ENCODE assay signal across 8 cellular contexts in the genomic region with DNA sequence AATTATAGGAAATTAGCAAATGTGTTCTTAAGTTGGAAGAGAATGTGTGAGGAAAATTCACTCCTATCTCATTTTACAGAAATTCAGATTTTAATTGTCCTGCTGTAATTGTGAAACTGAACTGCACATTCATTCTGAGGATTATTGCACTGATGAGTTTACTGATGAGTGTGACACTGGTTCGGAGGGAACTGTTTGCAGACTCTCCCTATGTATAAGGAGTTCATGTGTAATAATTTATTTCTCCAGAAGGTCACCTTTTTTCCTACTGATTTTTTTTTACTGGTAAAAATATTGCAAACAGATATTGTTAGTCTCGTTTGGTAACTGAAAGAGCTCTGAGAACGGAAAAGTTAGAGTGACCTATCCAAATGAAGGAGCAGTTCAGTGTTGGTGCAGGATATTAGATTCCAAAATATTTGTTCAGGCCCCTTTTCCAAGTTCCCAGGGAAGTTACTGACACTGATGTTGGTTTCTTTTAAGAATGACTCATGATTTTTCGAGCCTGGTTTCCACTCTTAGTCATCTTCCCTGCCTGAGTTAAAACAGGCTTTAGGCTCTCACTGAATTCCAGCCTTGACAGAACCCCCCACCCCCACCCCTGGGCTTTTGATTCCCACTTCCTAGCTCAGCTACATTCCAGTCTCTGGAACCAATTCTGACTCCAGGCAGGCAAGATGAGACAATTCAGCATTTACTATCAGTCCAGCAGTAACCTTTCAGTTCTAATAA. TPM values are rescaled to one million over a fixed set of nuclear protein-coding genes. Genes with fewer than 3 reads are reported as not detected.
A peak's percentile ranks its signal among the peaks of the same experiment; 100 is the strongest.
DNase-seq lines count a peak whose midpoint lies in the region; ATAC-seq and TF ChIP-seq lines count a peak whose summit lies in the region.

No MANE protein-coding gene starts in this region.

- TF ChIP-seq CTCF in AG04450 (IDR thresholded peaks at IDR 0.05; ENCODE audit: low read depth, low read length) (no peak), endothelial cell (IDR thresholded peaks at IDR 0.05; ENCODE audit: unreplicated experiment) (no peak)

- DNase-seq in AG04450 (ENCODE audit: low read depth, low spot score) (peak; percentile 94), RPMI7951 (ENCODE audit: low read depth) (peak; percentile 96), endothelial cell (ENCODE audit: low spot score) (peak; percentile 12), midbrain (lab: John Stamatoyannopoulos, UW) (peak; percentile 24), activated gamma-delta T cell treated with Interleukin-2 at 50 U/mL for 16 hours (no peak), T-helper 9 cell (no peak)

- no peaks in the 10 kb centered on the region for H3K9me3 Mint-ChIP-seq in endothelial cell (ENCODE audit: unreplicated experiment)

- peaks cover 41% of the 10 kb centered on the region for H3K4me1 Mint-ChIP-seq in endothelial cell (ENCODE audit: unreplicated experiment)

- no peaks in the 10 kb centered on the region for H3K9me3 ChIP-seq in AG04450 (ENCODE audit: control insufficient read depth, insufficient read depth, low read length)

- peak overlapping the region; percentile 98 for H3K27ac Mint-ChIP-seq in endothelial cell (ENCODE audit: unreplicated experiment)

- peak overlapping the region; percentile 20 for H3K4me3 Mint-ChIP-seq in endothelial cell (ENCODE audit: unreplicated experiment)

- no peaks in the 10 kb centered on the region for H3K27me3 ChIP-seq in AG04450 (ENCODE audit: control insufficient read depth, insufficient read depth, low read length)

- H3K4me3 ChIP-seq in AG04450 (ENCODE audit: low read depth, low read length), result peak overlapping the region; percentile 1

- CTCF ChIA-PET in AG04450 (lab: Charles Lee), result interaction anchor here (0.6 kb wide), 1 partner anchor 34 kb away, joined by 3 read pairs; no protein-coding TSS in a partner anchor

- peaks cover 4% of the 10 kb centered on the region for H3K27me3 Mint-ChIP-seq in endothelial cell (ENCODE audit: unreplicated experiment)

- ATAC-seq in GM21390 (IDR thresholded peaks at IDR 0.05; ENCODE audit: unreplicated experiment) (peak; percentile 24), GM19035 (IDR thresholded peaks at IDR 0.05; ENCODE audit: unreplicated experiment) (no peak)

- peak overlapping the region; percentile 95 for H3K27ac ChIP-seq in AG04450 (ENCODE audit: low read depth, low read length)

- POLR2A ChIA-PET in AG04450 (lab: Yijun Ruan, JAX), result interaction anchor here (0.6 to 1.1 kb wide), 5 partner anchors 19 to 404 kb away, joined by 3 to 5 read pairs (median 3); a partner anchor contains a TSS

- H3K36me3 Mint-ChIP-seq in endothelial cell (ENCODE audit: low read depth, unreplicated experiment), result no peaks in the 10 kb centered on the region

RNA-seq across cellular contexts. Expression of a gene that starts 18.4 kb away (rescaled TPM):
- 44.0 and 51.9 TPM in 2 replicates for polyA plus RNA-seq in AG04450 (2011; rRNA removed)
- 37.2 and 50.2 TPM in 2 replicates for polyA minus RNA-seq in AG04450 (2011; rRNA and poly(A)+ RNA removed)
- 58.1 and 62.1 TPM in 2 replicates for total RNA-seq in RPMI7951 (2014; rRNA removed; shearing (Covaris generic))
- total RNA-seq in endothelial cell (ENCODE audit: unreplicated experiment), result 50.8 TPM

Comparison
In these comparisons a context has a peak if more than half of its experiments do, and no peak if none do; other contexts are left out.
1. DNase-seq: peak in AG04450 (single experiment), RPMI7951 (single experiment), endothelial cell (single experiment) and midbrain (single experiment); none in activated gamma-delta T cell treated with Interleukin-2 at 50 U/mL for 16 hours (single experiment) and T-helper 9 cell (single experiment).